Comparison of ENCODE assay signal across 8 cellular contexts in genomic region chr7:138459300-138460175, GRCh38. TPM values are rescaled to one million over a fixed set of nuclear protein-coding genes. Genes with fewer than 3 reads are reported as not detected.
DNase-seq lines count a peak whose midpoint lies in the region; TF ChIP-seq lines count a peak whose summit lies in the region.

No MANE protein-coding gene starts in this region.

- H3K9me2 ChIP-seq in GM23248 (ENCODE audit: insufficient read depth) = no peaks in the 10 kb centered on the region

- peak overlapping the region; percentile 79 for H3K4me3 ChIP-seq in GM23248
- H3K4me3 ChIP-seq in Peyer's patch = peak overlapping the region in 3 of 4 donors; percentile 46 to 97 (median 97)
- H3K4me3 ChIP-seq in fibroblast of the aortic adventitia (ENCODE audit: low read depth, low read length) = peak overlapping the region; percentile 72

- peak overlapping the region; percentile 83 to 87 (median 85) for H3K4me3 Mint-ChIP-seq in nephron
- H3K4me3 Mint-ChIP-seq in stimulated activated naive CD8-positive, alpha-beta T cell treated with anti-CD3 and anti-CD28 coated beads, Interleukin-15, Interleukin-2, amounts not matched to agents 100 ng/mL and 50 ng/mL, for 24 hours = peak overlapping the region; percentile 87

- H3K36me3 ChIP-seq in GM23248 (ENCODE audit: low read depth) (no peaks in the 10 kb centered on the region), Peyer's patch (no peaks in the 10 kb centered on the region)

- H3K27ac ChIP-seq in GM23248 = no peak overlapping the region
- peak overlapping the region in 3 of 4 donors; percentile 98 to 100 (median 98) for H3K27ac ChIP-seq in Peyer's patch

- in situ Hi-C loops in GM23248 (cut with MboI) = no loop called here

- H3K4me1 ChIP-seq in GM23248 (ENCODE audit: insufficient read depth) = peaks cover 6% of the 10 kb centered on the region; the same call in 1 of the 2 replicates
- peaks cover 0 to 8% (median 0%) of the 10 kb centered on the region in 4 donors for H3K4me1 ChIP-seq in Peyer's patch

- H3K4me1 Mint-ChIP-seq in nephron = peaks cover 22% of the 10 kb centered on the region
- H3K4me1 Mint-ChIP-seq in stimulated activated naive CD8-positive, alpha-beta T cell treated with anti-CD3 and anti-CD28 coated beads, Interleukin-15, Interleukin-2, amounts not matched to agents 100 ng/mL and 50 ng/mL, for 24 hours (ENCODE audit: low read depth) = peaks cover 40% of the 10 kb centered on the region

- H2AFZ ChIP-seq in GM23248 = peak overlapping the region; percentile 90

- H4K20me1 ChIP-seq in GM23248 (ENCODE audit: insufficient read depth) = no peaks in the 10 kb centered on the region

- no peaks in the 10 kb centered on the region for H3K27me3 Mint-ChIP-seq in nephron (ENCODE audit: low read depth)
- no peaks in the 10 kb centered on the region for H3K27me3 Mint-ChIP-seq in stimulated activated naive CD8-positive, alpha-beta T cell treated with anti-CD3 and anti-CD28 coated beads, Interleukin-15, Interleukin-2, amounts not matched to agents 100 ng/mL and 50 ng/mL, for 24 hours

- H3K27me3 ChIP-seq in GM23248 (replicated peaks; ENCODE audit: insufficient read depth) (no peaks in the 10 kb centered on the region), Peyer's patch (no peaks in the 10 kb centered on the region)

- peaks cover 5% of the 10 kb centered on the region for H3F3A ChIP-seq in GM23248 (ENCODE audit: insufficient read depth)

- H3K79me2 ChIP-seq in GM23248 (ENCODE audit: insufficient read depth) = peaks cover 31% of the 10 kb centered on the region

- peak overlapping the region; percentile 41 to 80 (median 79) for H3K27ac Mint-ChIP-seq in nephron
- H3K27ac Mint-ChIP-seq in stimulated activated naive CD8-positive, alpha-beta T cell treated with anti-CD3 and anti-CD28 coated beads, Interleukin-15, Interleukin-2, amounts not matched to agents 100 ng/mL and 50 ng/mL, for 24 hours = peak overlapping the region; percentile 82

- peak overlapping the region; percentile 26; the same call in 1 of the 2 replicates for H3K9ac ChIP-seq in GM23248

- H3K36me3 Mint-ChIP-seq in nephron (ENCODE audit: low read depth) = peaks cover 22% of the 10 kb centered on the region
- H3K36me3 Mint-ChIP-seq in stimulated activated naive CD8-positive, alpha-beta T cell treated with anti-CD3 and anti-CD28 coated beads, Interleukin-15, Interleukin-2, amounts not matched to agents 100 ng/mL and 50 ng/mL, for 24 hours (ENCODE audit: low read depth) = peaks cover 6% of the 10 kb centered on the region

- no peak for TF ChIP-seq POLR2A in Peyer's patch (IDR thresholded peaks at IDR 0.05)

- H3K9me3 ChIP-seq in GM23248 (ENCODE audit: low read depth) (no peaks in the 10 kb centered on the region), Peyer's patch (no peaks in the 10 kb centered on the region)

- H3K9me3 Mint-ChIP-seq in nephron = peaks cover 8% of the 10 kb centered on the region
- H3K9me3 Mint-ChIP-seq in stimulated activated naive CD8-positive, alpha-beta T cell treated with anti-CD3 and anti-CD28 coated beads, Interleukin-15, Interleukin-2, amounts not matched to agents 100 ng/mL and 50 ng/mL, for 24 hours = peaks cover 4% of the 10 kb centered on the region

- peak; percentile 96 for DNase-seq in DMS79 (lab: John Stamatoyannopoulos, UW)
- DNase-seq in GM23248 = peak; percentile 99
- DNase-seq in Kasumi-1 (lab: John Stamatoyannopoulos, UW) = peak; percentile 98 to 99
- DNase-seq in Peyer's patch = peak in 2 of 3 donors; percentile 95 to 99
- peak; percentile 93 to 98 for DNase-seq in activated T-helper 1 cell treated with anti-CD3 and anti-CD28 coated beads, Interleukin-2, amount 50 U/mL, for 16 hours (ENCODE audit: low read depth in 1 of 2, low spot score in 1 of 2)
- DNase-seq in fibroblast of the aortic adventitia (ENCODE audit: low read depth) = no peak

- TF ChIP-seq CTCF in Peyer's patch (IDR thresholded peaks at IDR 0.05) (peak in 5 of 6 experiments; percentile 11 to 50 (median 49)), fibroblast of the aortic adventitia (IDR thresholded peaks at IDR 0.05; ENCODE audit: insufficient read depth, low read length) (peak; percentile 38), nephron (IDR thresholded peaks at IDR 0.05; ENCODE audit: unreplicated experiment in 3 of 3) (peak; percentile 16 to 45 (median 38))

- 2 to 4% methylated on average over 24 to 34 of the region's 34 CpGs for WGBS in GM23248 (ENCODE audit: low coverage in 1 of 2, low lambda C conversion rate in 2 of 2, missing lambda C conversion rate in 2 of 2), 2 experiments

- H3K4me2 ChIP-seq in GM23248 (ENCODE audit: unreplicated experiment) = peak overlapping the region; percentile 84

RNA-seq across cellular contexts. Expression of gene TRIM24, which starts 0.5 kb away (rescaled TPM):
- 6.4 and 7.5 TPM in 2 replicates for total RNA-seq in GM23248 (2014; rRNA removed; shearing (Covaris generic))
- polyA plus RNA-seq in GM23248 (2016; fragmentation: Nextera tagmentation; extraction: Ambion mirVana) = 3.4 and 3.8 TPM in 2 replicates
- 10 to 100 TPM; 15.7 to 18.7 (median 16.6) TPM for total RNA-seq in Peyer's patch
- 4.7 and 12.6 TPM in 2 replicates for total RNA-seq in fibroblast of the aortic adventitia (ENCODE audit: low replicate concordance)
